ENCODE assay signal across 1 cellular context in the genomic region with DNA sequence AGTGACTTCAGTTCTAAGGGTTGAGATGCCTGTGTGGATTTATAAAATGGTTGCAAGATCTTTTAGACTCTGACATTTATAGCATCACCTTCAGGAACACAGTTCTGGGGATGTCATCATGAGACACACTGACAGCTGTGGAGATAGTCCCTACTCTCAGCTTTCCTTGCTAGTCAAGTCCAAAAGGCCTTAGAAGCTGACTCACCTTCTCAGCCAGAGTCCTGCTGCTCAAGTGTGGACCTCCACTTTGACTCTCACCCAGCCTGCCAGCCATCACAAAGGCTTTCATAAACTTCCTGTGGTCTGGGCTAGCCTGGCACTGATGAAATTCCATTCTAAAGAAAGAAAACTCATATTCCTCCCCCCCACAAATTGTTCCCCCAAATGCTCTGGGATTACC.
TF ChIP-seq lines count a peak whose summit lies in the region.

No MANE protein-coding gene starts in this region.

TF ChIP-seq in IMR-90, 13 proteins besides CTCF, POLR2A, EP300 and RAD21:
- TF ChIP-seq CHD1 (IDR thresholded peaks at IDR 0.05; ENCODE audit: low read depth, low read length), result no peak
- no peak for TF ChIP-seq MAFK (IDR thresholded peaks at IDR 0.05; ENCODE audit: low read depth, low read length)
- TF ChIP-seq, protein P1, sequence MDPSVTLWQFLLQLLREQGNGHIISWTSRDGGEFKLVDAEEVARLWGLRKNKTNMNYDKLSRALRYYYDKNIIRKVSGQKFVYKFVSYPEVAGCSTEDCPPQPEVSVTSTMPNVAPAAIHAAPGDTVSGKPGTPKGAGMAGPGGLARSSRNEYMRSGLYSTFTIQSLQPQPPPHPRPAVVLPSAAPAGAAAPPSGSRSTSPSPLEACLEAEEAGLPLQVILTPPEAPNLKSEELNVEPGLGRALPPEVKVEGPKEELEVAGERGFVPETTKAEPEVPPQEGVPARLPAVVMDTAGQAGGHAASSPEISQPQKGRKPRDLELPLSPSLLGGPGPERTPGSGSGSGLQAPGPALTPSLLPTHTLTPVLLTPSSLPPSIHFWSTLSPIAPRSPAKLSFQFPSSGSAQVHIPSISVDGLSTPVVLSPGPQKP (IDR thresholded peaks at IDR 0.05; ENCODE audit: borderline replicate concordance, low read depth, low read length), result no peak
- TF ChIP-seq MXI1 (IDR thresholded peaks at IDR 0.05; ENCODE audit: borderline replicate concordance, low read depth, low read length), result no peak
- TF ChIP-seq RCOR1 (IDR thresholded peaks at IDR 0.05; ENCODE audit: insufficient replicate concordance, low read length), result no peak
- TF ChIP-seq, protein P2, sequence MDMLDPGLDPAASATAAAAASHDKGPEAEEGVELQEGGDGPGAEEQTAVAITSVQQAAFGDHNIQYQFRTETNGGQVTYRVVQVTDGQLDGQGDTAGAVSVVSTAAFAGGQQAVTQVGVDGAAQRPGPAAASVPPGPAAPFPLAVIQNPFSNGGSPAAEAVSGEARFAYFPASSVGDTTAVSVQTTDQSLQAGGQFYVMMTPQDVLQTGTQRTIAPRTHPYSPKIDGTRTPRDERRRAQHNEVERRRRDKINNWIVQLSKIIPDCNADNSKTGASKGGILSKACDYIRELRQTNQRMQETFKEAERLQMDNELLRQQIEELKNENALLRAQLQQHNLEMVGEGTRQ (IDR thresholded peaks at IDR 0.05; ENCODE audit: low read depth, low read length), result no peak
- TF ChIP-seq FOS (IDR thresholded peaks at IDR 0.05; ENCODE audit: low read depth, low read length), result no peak
- no peak for TF ChIP-seq BHLHE40 (IDR thresholded peaks at IDR 0.05; ENCODE audit: low read depth, low read length)
- TF ChIP-seq NFE2L2 (IDR thresholded peaks at IDR 0.05; ENCODE audit: low read depth, low read length), result no peak
- no peak for TF ChIP-seq MAZ (IDR thresholded peaks at IDR 0.05; ENCODE audit: borderline replicate concordance, low read depth, low read length)
- no peak for TF ChIP-seq RFX5 (IDR thresholded peaks at IDR 0.05; ENCODE audit: low read depth, low read length)
- no peak for TF ChIP-seq SMC3 (IDR thresholded peaks at IDR 0.05; ENCODE audit: low read depth, low read length)
- TF ChIP-seq CEBPB (IDR thresholded peaks at IDR 0.05; ENCODE audit: low read depth, low read length), result no peak
